ENCODE assay signal across 30 cellular contexts in genomic region chr14:77868552-77869300, GRCh38.
DNase-seq lines count a peak whose midpoint lies in the region; ATAC-seq, FAIRE-seq and TF ChIP-seq lines count a peak whose summit lies in the region.
"Had no signal": no experiment of that assay in that cellular context is flagged by ENCODE, and none has a peak within 500 bp of the region (broad histone marks: within the 10 kb centered on the region; RNA-seq: fewer than 3 reads in every experiment).

No MANE protein-coding gene starts in this region.

- no peak for TF ChIP-seq POLR2A in GM12878 (IDR thresholded peaks at IDR 0.05; ENCODE audit: low read depth, low read length)

- no peak for TF ChIP-seq RAD21 in GM12878 (IDR thresholded peaks at IDR 0.05; ENCODE audit: insufficient read depth, low read depth, low read length)

- no peak overlapping the region for H3K4me3 ChIP-seq in GM12878
- H3K4me3 ChIP-seq: esophagus squamous epithelium, GM23338, lung, PC-9, smooth muscle cell, thoracic aorta had no signal

- no peak overlapping the region for H3K9ac ChIP-seq in GM12878 (ENCODE audit: control insufficient read depth, insufficient read depth, low read length)

- ATAC-seq in GM12878: peak; percentile 70
- no peak for ATAC-seq in HG03521 (IDR thresholded peaks at IDR 0.05; ENCODE audit: unreplicated experiment)
- ATAC-seq: activated CD8-positive, alpha-beta T cell treated with anti-CD3 and anti-CD28 coated beads for 36 hours; foreskin keratinocyte; GM23338; natural killer cell; Right ventricle myocardium inferior; stimulated activated naive CD8-positive, alpha-beta T cell treated with anti-CD3 and anti-CD28 coated beads, Interleukin-15, amount 100 ng/mL, for 72 hours had no signal

- RAD21 ChIA-PET in GM12878 (lab: Charles Lee; ENCODE audit: unreplicated experiment): interaction anchor here (0.6 kb wide), 1 partner anchor 845 kb away, joined by 3 read pairs; no protein-coding TSS in a partner anchor

- H3K9me3 ChIP-seq in GM12878 (replicated peaks; ENCODE audit: control insufficient read depth, insufficient read depth, low read length): peaks cover 1% of the 10 kb centered on the region; the same call in 1 of the 3 replicates
- H3K9me3 ChIP-seq: Caco-2, esophagus squamous epithelium, thoracic aorta had no signal

- FAIRE-seq in GM12878 (lab: Jason Lieb, UNC): no peak
- FAIRE-seq: endometrium, kidney had no signal

- no peak for TF ChIP-seq EP300 in GM12878 (IDR thresholded peaks at IDR 0.05; ENCODE audit: borderline replicate concordance in 1 of 2, control insufficient read depth in 1 of 2, low read depth in 2 of 2, low read length in 2 of 2)

- POLR2A ChIA-PET in GM12878 (lab: Charles Lee): no interaction called here

- TF ChIP-seq CTCF in GM12878 (IDR thresholded peaks at IDR 0.05 in 2 of 3, conservative IDR thresholded peaks at IDR 0.05 in 1 of 3; ENCODE audit: control insufficient read depth in 2 of 3, extremely low read depth in 1 of 3, insufficient read depth in 1 of 3, low read depth in 3 of 3, low read length in 3 of 3): no peak

- in situ Hi-C loops in GM12878 (cut with MboI): loop anchor here (10.0 kb wide), 2 partner anchors 726 to 966 kb away; no protein-coding TSS in a partner anchor

- intact Hi-C loops in GM12878 (cut with micrococcal nuclease; ENCODE audit: unreplicated experiment): loop anchor here (10.0 kb wide), 1 partner anchor 116 kb away; no protein-coding TSS in a partner anchor
- intact Hi-C loops in posterior vena cava (cut with DNase I): loop anchor here (10.0 kb wide), 1 partner anchor 696 kb away; no protein-coding TSS in a partner anchor

- H3K4me2 ChIP-seq in GM12878 (ENCODE audit: control insufficient read depth, insufficient read depth): no peak overlapping the region
- H3K4me2 ChIP-seq: GM23338, PC-9, smooth muscle cell had no signal

- H3K27ac ChIP-seq in GM12878 (ENCODE audit: control insufficient read depth, insufficient read depth): no peak overlapping the region
- H3K27ac ChIP-seq: 22Rv1, C4-2B, esophagus squamous epithelium, foreskin keratinocyte, HL-60, PC-9, thoracic aorta had no signal

- H2AFZ ChIP-seq in GM12878 (ENCODE audit: control insufficient read depth, low read depth, low read length): no peak overlapping the region
- H2AFZ ChIP-seq: GM23338, PC-9 had no signal

- CTCF ChIA-PET in GM12878 (lab: Yijun Ruan, JAX): no interaction called here

- no peaks in the 10 kb centered on the region for H3K27me3 ChIP-seq in GM12878 (replicated peaks in 1 of 2; ENCODE audit: control insufficient read depth in 2 of 2, insufficient read depth in 2 of 2, low read length in 1 of 2)
- H3K27me3 ChIP-seq: esophagus squamous epithelium, foreskin keratinocyte had no signal

- SMC1A ChIA-PET in GM12878 (lab: Charles Lee; ENCODE audit: uncharacterized antibody, unreplicated experiment): interaction anchor here (0.9 kb wide), 1 partner anchor 9 kb away, joined by 3 read pairs; no protein-coding TSS in a partner anchor

- 66% methylated on average over 13 of the region's 13 CpGs for WGBS in GM12878 (ENCODE audit: insufficient coverage, insufficient replicate concordance, low lambda C conversion rate, missing lambda C conversion rate)

- DNase-seq in DMS 273 (lab: John Stamatoyannopoulos, UW; ENCODE audit: unreplicated experiment) (peak; percentile 60), DMS 273 treated with DMSO at 0.1 percent for 48 hours (lab: John Stamatoyannopoulos, UW) (no peak), LHCN-M2 (ENCODE audit: low read depth) (peak; percentile 14), GM12878 (ENCODE audit: low read depth, low spot score) (no peak), posterior vena cava (ENCODE audit: low spot score) (peak; percentile 55), NCI-H82 treated with DMSO at 0.1 percent for 48 hours (lab: John Stamatoyannopoulos, UW; ENCODE audit: unreplicated experiment) (no peak)
- no peak for DNase-seq in stimulated activated CD4-positive, alpha-beta T cell treated with anti-CD3 and anti-CD28 coated beads, Interleukin-2, amount 100 ng/mL, for 48 hours
- DNase-seq: activated CD8-positive, alpha-beta T cell treated with anti-CD3 and anti-CD28 coated beads for 36 hours; activated naive CD4-positive, alpha-beta T cell treated with anti-CD3 and anti-CD28 coated beads, Interleukin-2, amount 50 U/mL, for 16 hours; Caco-2; esophagus squamous epithelium; foreskin keratinocyte; kidney; natural killer cell; NCI-H187 treated with DMSO at 0.1 percent for 48 hours; NCI-H510A treated with DMSO at 0.1 percent for 48 hours; PC-9; stimulated activated CD4-positive, alpha-beta T cell treated with anti-CD3 and anti-CD28 coated beads, Interleukin-1b, Interleukin-23, amount 100 ng/mL, for 48 hours; stimulated activated CD8-positive, alpha-beta memory T cell treated with anti-CD3 and anti-CD28 coated beads, Interleukin-4, amount 100 ng/mL, for 48 hours; stimulated activated naive CD8-positive, alpha-beta T cell treated with anti-CD3 and anti-CD28 coated beads, Interleukin-15, amount 100 ng/mL, for 72 hours had no signal

- no peaks in the 10 kb centered on the region for H3K79me2 ChIP-seq in GM12878 (ENCODE audit: control insufficient read depth, insufficient read depth, low read length)

- H3K36me3 ChIP-seq in GM12878 (ENCODE audit: control insufficient read depth in 2 of 2, insufficient read depth in 2 of 2, low read length in 1 of 2): no peaks in the 10 kb centered on the region
- H3K36me3 ChIP-seq: esophagus squamous epithelium, thoracic aorta had no signal

- H4K20me1 ChIP-seq in GM12878 (ENCODE audit: control insufficient read depth, insufficient read depth): no peaks in the 10 kb centered on the region

- no TSS peak for BruUV-seq in GM12878 (replicated peaks; lab: Mats Ljungman, UMichigan)

- H3K4me1 ChIP-seq in GM12878 (ENCODE audit: control insufficient read depth, insufficient read depth, low read length): no peaks in the 10 kb centered on the region
- H3K4me1 ChIP-seq: Caco-2, esophagus squamous epithelium, foreskin keratinocyte had no signal

TF ChIP-seq in GM12878, 131 proteins besides CTCF, POLR2A, EP300 and RAD21:
- TF ChIP-seq HCFC1 (IDR thresholded peaks at IDR 0.05; ENCODE audit: low read length) (no peak), EZH2 (IDR thresholded peaks at IDR 0.05; ENCODE audit: borderline replicate concordance, control insufficient read depth, low read depth, low read length) (no peak), PML (IDR thresholded peaks at IDR 0.05; ENCODE audit: low read length) (no peak), IKZF1 (conservative IDR thresholded peaks at IDR 0.05) (0 out of 2 replicates have a peak, but pooled peaks have one; percentile 34)

Comparison
In these comparisons a context has a peak if more than half of its experiments do, and no peak if none do; other contexts are left out.
1. DNase-seq: peak in DMS 273 (single experiment), LHCN-M2 (single experiment) and posterior vena cava (single experiment); none in DMS 273 treated with DMSO at 0.1 percent for 48 hours (single experiment), GM12878 (single experiment), NCI-H82 treated with DMSO at 0.1 percent for 48 hours (single experiment) and stimulated activated CD4-positive, alpha-beta T cell treated with anti-CD3 and anti-CD28 coated beads, Interleukin-2, amount 100 ng/mL, for 48 hours (0 of 2).